ENCODE assay signal across 20 cellular contexts in genomic region chr1:35644204-35644603, GRCh38.
"Had no signal": no experiment of that assay in that cellular context is flagged by ENCODE, and none has a peak within 500 bp of the region (broad histone marks: within the 10 kb centered on the region; RNA-seq: fewer than 3 reads in every experiment).

No MANE protein-coding gene starts in this region.

- H3K27ac ChIP-seq: breast epithelium, left ventricle myocardium inferior, tibial artery, vagina had no signal

- H3K9me3 ChIP-seq: breast epithelium, left ventricle myocardium inferior, tibial artery, vagina had no signal

- H3K36me3 ChIP-seq: breast epithelium, left ventricle myocardium inferior, tibial artery, vagina had no signal

- H3K4me3 Mint-ChIP-seq: activated CD4-positive, alpha-beta T cell treated with anti-CD3 and anti-CD28 coated beads, Interleukin-2, amount 10 ng/mL, durations not matched to agents 7 days and 5 days; activated naive CD8-positive, alpha-beta T cell treated with anti-CD3 and anti-CD28 coated beads, Interleukin-2, amount 50 U/mL, for 24 hours; activated T-helper 1 cell treated with anti-CD3 and anti-CD28 coated beads, Interleukin-12 subunit alpha, Interleukin-12 subunit beta, Interleukin-2, Interleukin-4 antibody, amounts not matched to agents 30 ng/mL and 10 ng/mL and 1 ng/mL, durations not matched to agents 14 hours and 24 hours and 36 hours; dendritic cell treated with granulocyte-macrophage colony-stimulating factor and Interleukin-4, amounts not matched to agents 40 ng/mL and 50 ng/mL, for 4 days; stimulated activated memory B cell treated with anti-CD40 and anti-IgM and Interleukin-4, amounts not matched to agents 10 μg/mL and 1 μg/mL and 100 μg/mL, for 72 hours; WTC11 had no signal

- H3K9me3 Mint-ChIP-seq: activated CD4-positive, alpha-beta T cell treated with anti-CD3 and anti-CD28 coated beads, Interleukin-2, amount 10 ng/mL, durations not matched to agents 7 days and 5 days; activated naive CD8-positive, alpha-beta T cell treated with anti-CD3 and anti-CD28 coated beads, Interleukin-2, amount 50 U/mL, for 24 hours; activated T-helper 1 cell treated with anti-CD3 and anti-CD28 coated beads, Interleukin-12 subunit alpha, Interleukin-12 subunit beta, Interleukin-2, Interleukin-4 antibody, amounts not matched to agents 30 ng/mL and 10 ng/mL and 1 ng/mL, durations not matched to agents 14 hours and 24 hours and 36 hours; dendritic cell treated with granulocyte-macrophage colony-stimulating factor and Interleukin-4, amounts not matched to agents 40 ng/mL and 50 ng/mL, for 4 days; stimulated activated memory B cell treated with anti-CD40 and anti-IgM and Interleukin-4, amounts not matched to agents 10 μg/mL and 1 μg/mL and 100 μg/mL, for 72 hours; WTC11 had no signal

- H3K27ac Mint-ChIP-seq: activated CD4-positive, alpha-beta T cell treated with anti-CD3 and anti-CD28 coated beads, Interleukin-2, amount 10 ng/mL, durations not matched to agents 7 days and 5 days; activated naive CD8-positive, alpha-beta T cell treated with anti-CD3 and anti-CD28 coated beads, Interleukin-2, amount 50 U/mL, for 24 hours; activated T-helper 1 cell treated with anti-CD3 and anti-CD28 coated beads, Interleukin-12 subunit alpha, Interleukin-12 subunit beta, Interleukin-2, Interleukin-4 antibody, amounts not matched to agents 30 ng/mL and 10 ng/mL and 1 ng/mL, durations not matched to agents 14 hours and 24 hours and 36 hours; dendritic cell treated with granulocyte-macrophage colony-stimulating factor and Interleukin-4, amounts not matched to agents 40 ng/mL and 50 ng/mL, for 4 days; naive thymus-derived CD4-positive, alpha-beta T cell; stimulated activated memory B cell treated with anti-CD40 and anti-IgM and Interleukin-4, amounts not matched to agents 10 μg/mL and 1 μg/mL and 100 μg/mL, for 72 hours; WTC11 had no signal

- DNase-seq: activated CD4-positive, alpha-beta T cell treated with anti-CD3 and anti-CD28 coated beads, Interleukin-2, amount 10 ng/mL, durations not matched to agents 7 days and 5 days; activated naive CD4-positive, alpha-beta T cell; activated naive CD8-positive, alpha-beta T cell treated with anti-CD3 and anti-CD28 coated beads, Interleukin-2, amount 50 U/mL, for 24 hours; aorta; cerebellar nuclear complex; effector memory CD4-positive, alpha-beta T cell; foreskin fibroblast; hippocampal formation; left ventricle myocardium inferior; naive thymus-derived CD4-positive, alpha-beta T cell; nucleus accumbens; posterior cingulate gyrus; retina; tibial artery had no signal

- H3K27me3 ChIP-seq: breast epithelium, vagina had no signal

- H3K4me3 ChIP-seq: breast epithelium, left ventricle myocardium inferior, tibial artery, vagina had no signal
